ENCODE assay signal across 9 cellular contexts in genomic region chr1:6580588-6581270, GRCh38. TPM values are rescaled to one million over a fixed set of nuclear protein-coding genes. Genes with fewer than 3 reads are reported as not detected.
DNase-seq lines count a peak whose midpoint lies in the region; ATAC-seq, FAIRE-seq and TF ChIP-seq lines count a peak whose summit lies in the region.
"Had no signal": no experiment of that assay in that cellular context is flagged by ENCODE, and none has a peak within 500 bp of the region (broad histone marks: within the 10 kb centered on the region; RNA-seq: fewer than 3 reads in every experiment).

No MANE protein-coding gene starts in this region.

- DNase-seq in brain microvascular endothelial cell (no peak), HepG2 (ENCODE audit: low spot score) (no peak), upper lobe of right lung (peak; percentile 69), HuH-7 (ENCODE audit: low spot score) (no peak), GM19238 (ENCODE audit: insufficient read length, low spot score) (no peak)
- no peak for DNase-seq in stimulated activated CD4-positive, alpha-beta T cell treated with anti-CD3 and anti-CD28 coated beads, Interleukin-4, amount 100 ng/mL, for 1 hour

- TF ChIP-seq POLR2A in HepG2 (IDR thresholded peaks at IDR 0.05; ENCODE audit: insufficient read depth in 1 of 2, low read depth in 2 of 2, low read length in 2 of 2), result no peak

- TF ChIP-seq EP300 in HepG2 (IDR thresholded peaks at IDR 0.05; ENCODE audit: low read depth in 2 of 2, low read length in 2 of 2) (no peak), HepG2 (CRISPR knock-in tag; IDR thresholded peaks at IDR 0.05; ENCODE audit: borderline replicate concordance) (no peak)

- in situ Hi-C loops in brain microvascular endothelial cell (cut with HindIII; ENCODE audit: low pct_ligation_motif_present, low sequenced_read_pairs), result no loop called here
- in situ Hi-C loops in HepG2 (cut with HindIII; ENCODE audit: extremely low pct_ligation_motif_present, low pct_unique_long_range_greater_than_20kb), result no loop called here

- FAIRE-seq in HepG2 (lab: Jason Lieb, UNC), result no peak

- H3K27me3 ChIP-seq in BLaER1 treated with 17β-estradiol and CSF1 and Interleukin-3, amounts not matched to agents 10 nM and 100 nM, result no peaks in the 10 kb centered on the region
- H3K27me3 ChIP-seq in KMS-11 (ENCODE audit: insufficient read depth, low read depth), result no peaks in the 10 kb centered on the region
- H3K27me3 ChIP-seq in brain microvascular endothelial cell (replicated peaks), result no peaks in the 10 kb centered on the region
- H3K27me3 ChIP-seq in HepG2 (ENCODE audit: control insufficient read depth in 1 of 2, insufficient read depth in 2 of 2, low read length in 2 of 2), result no peaks in the 10 kb centered on the region
- H3K27me3 ChIP-seq in upper lobe of right lung, result no peaks in the 10 kb centered on the region

- no peak for TF ChIP-seq RAD21 in HepG2 (CRISPR knock-in tag; IDR thresholded peaks at IDR 0.05)

- BruUV-seq in HepG2 (replicated peaks; lab: Mats Ljungman, UMichigan), result no TSS peak

- H3K4me3 ChIP-seq in BLaER1 treated with 17β-estradiol and CSF1 and Interleukin-3, amounts not matched to agents 10 nM and 100 nM, result peak overlapping the region; percentile 74 to 91 (median 82)
- H3K4me3 ChIP-seq in KMS-11 (IDR thresholded peaks at IDR 0.05; ENCODE audit: insufficient read depth, low read depth, low read length), result peak overlapping the region; percentile 95
- H3K4me3 ChIP-seq in brain microvascular endothelial cell (ENCODE audit: low read depth, low read length), result peak overlapping the region; percentile 82
- H3K4me3 ChIP-seq in HepG2 (replicated peaks in 1 of 3; ENCODE audit: insufficient read depth in 1 of 3, low read depth in 2 of 3, low read length in 3 of 3), result peak overlapping the region; percentile 88 to 98 (median 91)
- H3K4me3 ChIP-seq in upper lobe of right lung, result peak overlapping the region; percentile 92

- peak; percentile 6 for ATAC-seq in HepG2
- no peak for ATAC-seq in upper lobe of right lung

- H2AFZ ChIP-seq in KMS-11 (ENCODE audit: low read depth) (peak overlapping the region; percentile 96; the same call in 1 of the 2 replicates), HepG2 (ENCODE audit: low read length) (no peak overlapping the region)

- H3K4me1 ChIP-seq in BLaER1 treated with 17β-estradiol and CSF1 and Interleukin-3, amounts not matched to agents 10 nM and 100 nM, result peaks cover 54 to 70% (median 63%) of the 10 kb centered on the region in 10 experiments
- H3K4me1 ChIP-seq in KMS-11 (ENCODE audit: low read depth, poor library complexity, severe bottlenecking) (peaks cover 39% of the 10 kb centered on the region), HepG2 (ENCODE audit: insufficient read depth, low read length) (peaks cover 57% of the 10 kb centered on the region), upper lobe of right lung (peaks cover 30% of the 10 kb centered on the region)

- 25% methylated on average over 4 of the region's 17 CpGs for WGBS in HepG2 (ENCODE audit: low lambda C conversion rate)

- TF ChIP-seq CTCF in KMS-11 (conservative IDR thresholded peaks at IDR 0.05; ENCODE audit: low read depth, low read length), result no peak
- TF ChIP-seq CTCF in brain microvascular endothelial cell (IDR thresholded peaks at IDR 0.05; ENCODE audit: low read depth, low read length, missing control alignments), result peak; percentile 41
- peak; percentile 30; the same call in 1 of the 2 replicates for TF ChIP-seq CTCF in HepG2 (CRISPR knock-in tag; IDR thresholded peaks at IDR 0.05)
- no peak for TF ChIP-seq CTCF in upper lobe of right lung (IDR thresholded peaks at IDR 0.05)

- peaks cover 33 to 53% (median 48%) of the 10 kb centered on the region in 11 experiments for H4K20me1 ChIP-seq in BLaER1 treated with 17β-estradiol and CSF1 and Interleukin-3, amounts not matched to agents 10 nM and 100 nM
- H4K20me1 ChIP-seq in KMS-11 (ENCODE audit: insufficient read depth) (no peaks in the 10 kb centered on the region), HepG2 (ENCODE audit: insufficient read depth, low read length) (peaks cover 4% of the 10 kb centered on the region; the same call in 1 of the 2 replicates)

- CTCF ChIA-PET in HepG2 (lab: Yijun Ruan, JAX; ENCODE audit: low intra/inter-chr PET ratio, low total read pairs), result interaction anchor here (0.9 kb wide), 1 partner anchor 54 kb away, joined by 3 read pairs; no protein-coding TSS in a partner anchor

- peak overlapping the region; percentile 83 to 99 (median 96) for H3K4me2 ChIP-seq in BLaER1 treated with 17β-estradiol and CSF1 and Interleukin-3, amounts not matched to agents 10 nM and 100 nM
- H3K4me2 ChIP-seq in KMS-11, result peak overlapping the region; percentile 87
- peak overlapping the region; percentile 96 for H3K4me2 ChIP-seq in HepG2 (ENCODE audit: low read depth, low read length)

- peak overlapping the region; percentile 84 to 96 (median 88) for H3K9ac ChIP-seq in BLaER1 treated with 17β-estradiol and CSF1 and Interleukin-3, amounts not matched to agents 10 nM and 100 nM
- peak overlapping the region; percentile 76 for H3K9ac ChIP-seq in KMS-11
- peak overlapping the region; percentile 82 for H3K9ac ChIP-seq in HepG2 (ENCODE audit: insufficient read depth, low read depth, low read length)

- H3K27ac ChIP-seq in BLaER1 treated with 17β-estradiol and CSF1 and Interleukin-3, amounts not matched to agents 10 nM and 100 nM, result peak overlapping the region; percentile 73 to 96 (median 89)
- H3K27ac ChIP-seq in KMS-11, result peak overlapping the region; percentile 53
- H3K27ac ChIP-seq in brain microvascular endothelial cell, result no peak overlapping the region
- peak overlapping the region; percentile 84 for H3K27ac ChIP-seq in HepG2 (ENCODE audit: extremely low read length, insufficient read depth, low read length)
- H3K27ac ChIP-seq in upper lobe of right lung, result peak overlapping the region; percentile 97

- H3K9me3 ChIP-seq in BLaER1 treated with 17β-estradiol and CSF1 and Interleukin-3, amounts not matched to agents 10 nM and 100 nM (replicated peaks in 1 of 11), result no peaks in the 10 kb centered on the region
- no peaks in the 10 kb centered on the region for H3K9me3 ChIP-seq in HepG2 (ENCODE audit: low read length)
- no peaks in the 10 kb centered on the region for H3K9me3 ChIP-seq in upper lobe of right lung

- POLR2A ChIA-PET in HepG2 (lab: Yijun Ruan, JAX), result interaction anchor here (1.2 to 5.2 kb wide), 6 partner anchors 10 to 35 kb away, joined by 3 to 113 read pairs (median 6); partner anchors contain the start of genes KLHL21, NOL9 and TAS1R1

- intact Hi-C loops in HepG2 (cut with micrococcal nuclease; ENCODE audit: unreplicated experiment), result loop anchor here (5.0 kb wide), 1 partner anchor 47 kb away; no protein-coding TSS in a partner anchor
- intact Hi-C loops in upper lobe of right lung (cut with DNase I), result no loop called here

- H3K36me3 ChIP-seq in BLaER1 treated with 17β-estradiol and CSF1 and Interleukin-3, amounts not matched to agents 10 nM and 100 nM, result peaks cover 0 to 27% (median 7%) of the 10 kb centered on the region in 11 experiments; a peak in 11 of 22 replicates
- no peaks in the 10 kb centered on the region for H3K36me3 ChIP-seq in KMS-11 (ENCODE audit: insufficient read depth)
- peaks cover 2% of the 10 kb centered on the region for H3K36me3 ChIP-seq in brain microvascular endothelial cell (replicated peaks)
- no peaks in the 10 kb centered on the region for H3K36me3 ChIP-seq in HepG2 (replicated peaks in 1 of 2; ENCODE audit: control insufficient read depth in 1 of 2, insufficient read depth in 2 of 2, low read length in 2 of 2)
- H3K36me3 ChIP-seq in upper lobe of right lung, result no peaks in the 10 kb centered on the region

- peaks cover 11% of the 10 kb centered on the region for H3K79me2 ChIP-seq in KMS-11 (ENCODE audit: insufficient read depth, low read depth)
- H3K79me2 ChIP-seq in HepG2 (ENCODE audit: insufficient read depth, low read length), result peaks cover 15% of the 10 kb centered on the region

RNA-seq across cellular contexts. Expression of gene ZBTB48, which starts 0.9 kb away (rescaled TPM):
- 13.8 and 17.1 TPM in 2 replicates for total RNA-seq in HepG2 (2016; rRNA removed; fragmentation: Illumina TruSeq; extraction: Trizol)
- total RNA-seq in HepG2 (2016; cell fraction: cytosol; rRNA removed; fragmentation: Illumina TruSeq; extraction: Trizol; ENCODE audit: low read depth), result 5.0 and 5.2 TPM in 2 replicates
- total RNA-seq in HepG2 (2016; cell fraction: insoluble cytoplasmic fraction; rRNA removed; fragmentation: Illumina TruSeq; extraction: Trizol), result 8.3 and 21.5 TPM in 2 replicates
- 5.7 and 8.8 TPM in 2 replicates for total RNA-seq in HepG2 (2016; cell fraction: membrane; rRNA removed; fragmentation: Illumina TruSeq; extraction: Trizol)
- 17.3 and 20.3 TPM in 2 replicates for total RNA-seq in HepG2 (2016; cell fraction: nucleus; rRNA removed; fragmentation: Illumina TruSeq; extraction: Trizol)
- polyA plus RNA-seq in HepG2 (2011; rRNA removed), result 13.0 and 18.1 TPM in 2 replicates
- 10.2 and 13.3 TPM in 2 replicates for polyA plus RNA-seq in HepG2 (2011; cell fraction: cytosol; rRNA removed)
- 62.4 and 69.3 TPM in 2 replicates for polyA plus RNA-seq in HepG2 (2011; cell fraction: nucleus; rRNA removed)
- polyA plus RNA-seq in HepG2 (2012), result 9.9 and 13.5 TPM in 2 replicates
- 3.7 and 4.2 TPM in 2 replicates for polyA plus RNA-seq in HepG2 (2016; cell fraction: cytosol; fragmentation: Illumina TruSeq; extraction: Trizol; ENCODE audit: low read depth)
- polyA plus RNA-seq in HepG2 (2016; cell fraction: insoluble cytoplasmic fraction; fragmentation: Illumina TruSeq; extraction: Trizol; ENCODE audit: low read depth), result 7.6 TPM in 2 replicates
- polyA plus RNA-seq in HepG2 (2016; cell fraction: membrane; fragmentation: Illumina TruSeq; extraction: Trizol; ENCODE audit: low read depth), result 5.0 and 5.6 TPM in 2 replicates
- 44.7 and 51.5 TPM in 2 replicates for polyA plus RNA-seq in HepG2 (2016; cell fraction: nucleus; fragmentation: Illumina TruSeq; extraction: Trizol; ENCODE audit: insufficient read depth, low read depth)
- polyA minus RNA-seq in HepG2 (2011; rRNA and poly(A)+ RNA removed; ENCODE audit: low replicate concordance), result 30.6 and 46.1 TPM in 2 replicates
- 4.3 and 8.8 TPM in 2 replicates for polyA minus RNA-seq in HepG2 (2011; cell fraction: cytosol; rRNA and poly(A)+ RNA removed)
- 18.5 and 19.6 TPM in 2 replicates for polyA minus RNA-seq in HepG2 (2011; cell fraction: nucleus; rRNA and poly(A)+ RNA removed)
- total RNA-seq in upper lobe of right lung, result 31.5 TPM

RNA-seq across cellular contexts. Expression of gene KLHL21, which starts 21.9 kb away (rescaled TPM):
- 20.9 and 25.0 TPM in 2 replicates for total RNA-seq in HepG2 (2016; rRNA removed; fragmentation: Illumina TruSeq; extraction: Trizol)
- 4.1 and 5.1 TPM in 2 replicates for total RNA-seq in HepG2 (2016; cell fraction: cytosol; rRNA removed; fragmentation: Illumina TruSeq; extraction: Trizol; ENCODE audit: low read depth)
- 16.6 and 24.3 TPM in 2 replicates for total RNA-seq in HepG2 (2016; cell fraction: insoluble cytoplasmic fraction; rRNA removed; fragmentation: Illumina TruSeq; extraction: Trizol)
- 11.5 and 11.6 TPM in 2 replicates for total RNA-seq in HepG2 (2016; cell fraction: membrane; rRNA removed; fragmentation: Illumina TruSeq; extraction: Trizol)
- total RNA-seq in HepG2 (2016; cell fraction: nucleus; rRNA removed; fragmentation: Illumina TruSeq; extraction: Trizol), result 22.1 and 26.1 TPM in 2 replicates
- 14.8 and 19.9 TPM in 2 replicates for polyA plus RNA-seq in HepG2 (2011; rRNA removed)
- polyA plus RNA-seq in HepG2 (2011; cell fraction: cytosol; rRNA removed), result 10.9 and 14.4 TPM in 2 replicates
- polyA plus RNA-seq in HepG2 (2011; cell fraction: nucleus; rRNA removed), result 95.0 and 99.0 TPM in 2 replicates
- 13.7 and 34.6 TPM in 2 replicates for polyA plus RNA-seq in HepG2 (2012)
- 2.2 and 2.8 TPM in 2 replicates for polyA plus RNA-seq in HepG2 (2016; cell fraction: cytosol; fragmentation: Illumina TruSeq; extraction: Trizol; ENCODE audit: low read depth)
- polyA plus RNA-seq in HepG2 (2016; cell fraction: insoluble cytoplasmic fraction; fragmentation: Illumina TruSeq; extraction: Trizol; ENCODE audit: low read depth), result 14.0 and 18.0 TPM in 2 replicates
- 4.8 and 5.2 TPM in 2 replicates for polyA plus RNA-seq in HepG2 (2016; cell fraction: membrane; fragmentation: Illumina TruSeq; extraction: Trizol; ENCODE audit: low read depth)
- polyA plus RNA-seq in HepG2 (2016; cell fraction: nucleus; fragmentation: Illumina TruSeq; extraction: Trizol; ENCODE audit: insufficient read depth, low read depth), result 41.5 and 42.6 TPM in 2 replicates
- 28.3 and 69.9 TPM in 2 replicates for polyA minus RNA-seq in HepG2 (2011; rRNA and poly(A)+ RNA removed; ENCODE audit: low replicate concordance)
- 21.0 and 26.5 TPM in 2 replicates for polyA minus RNA-seq in HepG2 (2011; cell fraction: cytosol; rRNA and poly(A)+ RNA removed)
- polyA minus RNA-seq in HepG2 (2011; cell fraction: nucleus; rRNA and poly(A)+ RNA removed), result 34.2 and 40.8 TPM in 2 replicates
- 21.8 TPM for total RNA-seq in upper lobe of right lung

RNA-seq across cellular contexts. Expression of gene TAS1R1, which starts 25.6 kb away (rescaled TPM):
- total RNA-seq in HepG2 (2016; rRNA removed; fragmentation: Illumina TruSeq; extraction: Trizol) (0.98 and 1.4 TPM in 2 replicates), upper lobe of right lung (not detected)
- total RNA-seq in HepG2 (2016; cell fraction: cytosol; rRNA removed; fragmentation: Illumina TruSeq; extraction: Trizol; ENCODE audit: low read depth), result 0.26 and 0.30 TPM in 2 replicates
- 1.4 and 1.7 TPM in 2 replicates for total RNA-seq in HepG2 (2016; cell fraction: insoluble cytoplasmic fraction; rRNA removed; fragmentation: Illumina TruSeq; extraction: Trizol)
- 1.1 and 2.0 TPM in 2 replicates for total RNA-seq in HepG2 (2016; cell fraction: membrane; rRNA removed; fragmentation: Illumina TruSeq; extraction: Trizol)
- total RNA-seq in HepG2 (2016; cell fraction: nucleus; rRNA removed; fragmentation: Illumina TruSeq; extraction: Trizol), result 1.1 TPM in 2 replicates
- polyA plus RNA-seq in HepG2 (2011; rRNA removed), result 1.6 and 1.9 TPM in 2 replicates
- 1.8 and 2.4 TPM in 2 replicates for polyA plus RNA-seq in HepG2 (2011; cell fraction: cytosol; rRNA removed)
- 0.93 and 1.9 TPM in 2 replicates for polyA plus RNA-seq in HepG2 (2011; cell fraction: nucleus; rRNA removed)
- polyA plus RNA-seq in HepG2 (2012), result 0.30 and 0.32 TPM in 2 replicates
- 0.71 and 0.72 TPM in 2 replicates for polyA plus RNA-seq in HepG2 (2016; cell fraction: cytosol; fragmentation: Illumina TruSeq; extraction: Trizol; ENCODE audit: low read depth)
- polyA plus RNA-seq in HepG2 (2016; cell fraction: insoluble cytoplasmic fraction; fragmentation: Illumina TruSeq; extraction: Trizol; ENCODE audit: low read depth), result 0.81 and 1.2 TPM in 2 replicates
- polyA plus RNA-seq in HepG2 (2016; cell fraction: membrane; fragmentation: Illumina TruSeq; extraction: Trizol; ENCODE audit: low read depth), result 1.2 TPM in 2 replicates
- 1.9 and 2.5 TPM in 2 replicates for polyA plus RNA-seq in HepG2 (2016; cell fraction: nucleus; fragmentation: Illumina TruSeq; extraction: Trizol; ENCODE audit: insufficient read depth, low read depth)
- polyA minus RNA-seq in HepG2 (2011; rRNA and poly(A)+ RNA removed; ENCODE audit: low replicate concordance), result 0.09 and 5.5 TPM in 2 replicates
- polyA minus RNA-seq in HepG2 (2011; cell fraction: cytosol; rRNA and poly(A)+ RNA removed), result 0.79 and 1.3 TPM in 2 replicates
- 0.26 and 1.2 TPM in 2 replicates for polyA minus RNA-seq in HepG2 (2011; cell fraction: nucleus; rRNA and poly(A)+ RNA removed)
- total RNA-seq: HT1080 had no signal

RNA-seq across cellular contexts. Expression of gene NOL9, which starts 26.4 kb away (rescaled TPM):
- total RNA-seq in HepG2 (2016; rRNA removed; fragmentation: Illumina TruSeq; extraction: Trizol) (20.2 and 24.7 TPM in 2 replicates), upper lobe of right lung (23.6 TPM)
- 4.3 and 6.3 TPM in 2 replicates for total RNA-seq in HepG2 (2016; cell fraction: cytosol; rRNA removed; fragmentation: Illumina TruSeq; extraction: Trizol; ENCODE audit: low read depth)
- total RNA-seq in HepG2 (2016; cell fraction: insoluble cytoplasmic fraction; rRNA removed; fragmentation: Illumina TruSeq; extraction: Trizol), result 19.4 and 25.8 TPM in 2 replicates
- 5.9 and 8.3 TPM in 2 replicates for total RNA-seq in HepG2 (2016; cell fraction: membrane; rRNA removed; fragmentation: Illumina TruSeq; extraction: Trizol)
- 26.3 and 28.9 TPM in 2 replicates for total RNA-seq in HepG2 (2016; cell fraction: nucleus; rRNA removed; fragmentation: Illumina TruSeq; extraction: Trizol)
- polyA plus RNA-seq in HepG2 (2011; rRNA removed), result 13.0 and 18.0 TPM in 2 replicates
- polyA plus RNA-seq in HepG2 (2011; cell fraction: cytosol; rRNA removed), result 4.1 and 6.3 TPM in 2 replicates
- 21.8 and 23.2 TPM in 2 replicates for polyA plus RNA-seq in HepG2 (2011; cell fraction: nucleus; rRNA removed)
- 5.5 and 7.7 TPM in 2 replicates for polyA plus RNA-seq in HepG2 (2012)
- 1.00 and 1.3 TPM in 2 replicates for polyA plus RNA-seq in HepG2 (2016; cell fraction: cytosol; fragmentation: Illumina TruSeq; extraction: Trizol; ENCODE audit: low read depth)
- polyA plus RNA-seq in HepG2 (2016; cell fraction: insoluble cytoplasmic fraction; fragmentation: Illumina TruSeq; extraction: Trizol; ENCODE audit: low read depth), result 11.8 and 15.3 TPM in 2 replicates
- 2.0 and 2.6 TPM in 2 replicates for polyA plus RNA-seq in HepG2 (2016; cell fraction: membrane; fragmentation: Illumina TruSeq; extraction: Trizol; ENCODE audit: low read depth)
- 25.2 and 25.4 TPM in 2 replicates for polyA plus RNA-seq in HepG2 (2016; cell fraction: nucleus; fragmentation: Illumina TruSeq; extraction: Trizol; ENCODE audit: insufficient read depth, low read depth)
- 14.0 and 45.5 TPM in 2 replicates for polyA minus RNA-seq in HepG2 (2011; rRNA and poly(A)+ RNA removed; ENCODE audit: low replicate concordance)
- polyA minus RNA-seq in HepG2 (2011; cell fraction: cytosol; rRNA and poly(A)+ RNA removed), result 5.5 and 8.8 TPM in 2 replicates
- polyA minus RNA-seq in HepG2 (2011; cell fraction: nucleus; rRNA and poly(A)+ RNA removed), result 63.2 and 74.2 TPM in 2 replicates

RNA-seq across cellular contexts. Expression of gene PHF13, which starts 32.8 kb away (rescaled TPM):
- 7.4 and 8.4 TPM in 2 replicates for total RNA-seq in HepG2 (2016; rRNA removed; fragmentation: Illumina TruSeq; extraction: Trizol)
- total RNA-seq in HepG2 (2016; cell fraction: cytosol; rRNA removed; fragmentation: Illumina TruSeq; extraction: Trizol; ENCODE audit: low read depth), result 1.8 TPM in 2 replicates
- 7.7 and 8.2 TPM in 2 replicates for total RNA-seq in HepG2 (2016; cell fraction: insoluble cytoplasmic fraction; rRNA removed; fragmentation: Illumina TruSeq; extraction: Trizol)
- 5.3 and 5.8 TPM in 2 replicates for total RNA-seq in HepG2 (2016; cell fraction: membrane; rRNA removed; fragmentation: Illumina TruSeq; extraction: Trizol)
- 8.5 and 10.6 TPM in 2 replicates for total RNA-seq in HepG2 (2016; cell fraction: nucleus; rRNA removed; fragmentation: Illumina TruSeq; extraction: Trizol)
- 4.7 and 6.1 TPM in 2 replicates for polyA plus RNA-seq in HepG2 (2011; rRNA removed)
- polyA plus RNA-seq in HepG2 (2011; cell fraction: cytosol; rRNA removed), result 3.7 and 4.9 TPM in 2 replicates
- polyA plus RNA-seq in HepG2 (2011; cell fraction: nucleus; rRNA removed), result 9.9 and 12.6 TPM in 2 replicates
- polyA plus RNA-seq in HepG2 (2012), result 15.6 and 16.1 TPM in 2 replicates
- polyA plus RNA-seq in HepG2 (2016; cell fraction: cytosol; fragmentation: Illumina TruSeq; extraction: Trizol; ENCODE audit: low read depth), result 0.83 and 0.97 TPM in 2 replicates
- 9.5 and 10.6 TPM in 2 replicates for polyA plus RNA-seq in HepG2 (2016; cell fraction: insoluble cytoplasmic fraction; fragmentation: Illumina TruSeq; extraction: Trizol; ENCODE audit: low read depth)
- polyA plus RNA-seq in HepG2 (2016; cell fraction: membrane; fragmentation: Illumina TruSeq; extraction: Trizol; ENCODE audit: low read depth), result 2.9 and 3.0 TPM in 2 replicates
- 19.2 and 19.9 TPM in 2 replicates for polyA plus RNA-seq in HepG2 (2016; cell fraction: nucleus; fragmentation: Illumina TruSeq; extraction: Trizol; ENCODE audit: insufficient read depth, low read depth)
- 2.6 and 5.3 TPM in 2 replicates for polyA minus RNA-seq in HepG2 (2011; rRNA and poly(A)+ RNA removed; ENCODE audit: low replicate concordance)
- polyA minus RNA-seq in HepG2 (2011; cell fraction: cytosol; rRNA and poly(A)+ RNA removed), result 4.9 and 7.5 TPM in 2 replicates
- polyA minus RNA-seq in HepG2 (2011; cell fraction: nucleus; rRNA and poly(A)+ RNA removed), result 4.2 and 4.7 TPM in 2 replicates
- total RNA-seq in upper lobe of right lung, result 10.8 TPM

Comparison
In these comparisons a context has a peak if more than half of its experiments do, and no peak if none do; other contexts are left out.
1. CTCF ChIP-seq: peak in brain microvascular endothelial cell (single experiment) and HepG2 (single experiment); none in KMS-11 (single experiment) and upper lobe of right lung (single experiment).
2. Peak in every context shown above with its lines, with median percentiles within 50 percentile points of each other: H3K4me2 ChIP-seq, H3K4me3 ChIP-seq and H3K9ac ChIP-seq.